ENCODE assay signal across 1 cellular context in genomic region chr2:109895090-109895869, GRCh38. TPM values are rescaled to one million over a fixed set of nuclear protein-coding genes. Genes with fewer than 3 reads are reported as not detected.
"Had no signal": no experiment of that assay in that cellular context is flagged by ENCODE, and none has a peak within 500 bp of the region (broad histone marks: within the 10 kb centered on the region; RNA-seq: fewer than 3 reads in every experiment).

No MANE protein-coding gene starts in this region.

RNA-seq across cellular contexts. Expression of gene LIMS3, which starts 3.2 kb away (rescaled TPM):
- total RNA-seq: left lobe of liver had no signal
